28 cellular contexts compared by ENCODE assay signal in the genomic region with DNA sequence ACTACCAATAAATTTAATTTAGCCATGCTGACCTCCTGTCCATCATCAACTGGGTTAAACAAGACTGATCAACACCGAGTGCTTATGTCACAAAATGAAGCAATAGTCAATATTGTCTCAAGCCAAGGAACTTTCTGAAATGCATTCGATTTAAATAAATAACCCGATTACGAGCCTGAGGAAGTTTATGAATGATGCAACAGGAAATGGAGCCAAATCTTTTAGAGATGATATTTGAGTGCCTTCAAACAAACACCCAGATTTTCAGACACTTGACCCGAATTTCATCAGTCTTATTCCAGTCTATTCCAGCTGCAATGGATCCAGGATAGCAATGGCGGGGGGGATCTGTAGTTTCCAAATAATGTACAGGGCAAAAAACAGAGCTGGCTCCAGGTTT. TPM values are rescaled to one million over a fixed set of nuclear protein-coding genes. Genes with fewer than 3 reads are reported as not detected.
DNase-seq lines count a peak whose midpoint lies in the region; ATAC-seq, FAIRE-seq and TF ChIP-seq lines count a peak whose summit lies in the region.
"Had no signal": no experiment of that assay in that cellular context is flagged by ENCODE, and none has a peak within 500 bp of the region (broad histone marks: within the 10 kb centered on the region; RNA-seq: fewer than 3 reads in every experiment).

No MANE protein-coding gene starts in this region.

- CTCF ChIA-PET in PC-3 (lab: Charles Lee): no interaction called here
- CTCF ChIA-PET in endothelial cell of umbilical vein (lab: Charles Lee): interaction anchor here (1.0 kb wide), 2 partner anchors 10 to 22 kb away, joined by 3 read pairs; no protein-coding TSS in a partner anchor

- ATAC-seq in PC-3 (peak; percentile 11; the same call in 1 of the 2 replicates), HG03571 (IDR thresholded peaks at IDR 0.05; ENCODE audit: unreplicated experiment) (no peak), GM19452 (IDR thresholded peaks at IDR 0.05; ENCODE audit: unreplicated experiment) (no peak), GM18861 (IDR thresholded peaks at IDR 0.05; ENCODE audit: unreplicated experiment) (no peak)
- ATAC-seq: foreskin keratinocyte, heart left ventricle, T-cell had no signal

- no peak overlapping the region for H4K8ac ChIP-seq in mesenchymal stem cell (ENCODE audit: low read length)

- no peak overlapping the region for H3K23ac ChIP-seq in mesenchymal stem cell (ENCODE audit: low read length in 2 of 2)

- H2BK15ac ChIP-seq in mesenchymal stem cell (ENCODE audit: low read depth, poor library complexity, severe bottlenecking): no peak overlapping the region

- POLR2A ChIA-PET in PC-3 (lab: Charles Lee; ENCODE audit: unreplicated experiment): interaction anchor here (0.6 to 0.7 kb wide), 2 partner anchors 66 to 120 kb away, joined by 3 read pairs; no protein-coding TSS in a partner anchor
- POLR2A ChIA-PET in endothelial cell of umbilical vein (lab: Charles Lee): no interaction called here

- H3K14ac ChIP-seq in mesenchymal stem cell (ENCODE audit: low read length in 2 of 2): no peak overlapping the region

- H3K9me3 ChIP-seq in BLaER1 treated with 17β-estradiol and CSF1 and Interleukin-3, amounts not matched to agents 10 nM and 100 nM (replicated peaks in 1 of 11): peaks cover 26 to 43% (median 40%) of the 10 kb centered on the region in 11 experiments
- no peaks in the 10 kb centered on the region for H3K9me3 ChIP-seq in PC-3 (ENCODE audit: low read length)
- no peaks in the 10 kb centered on the region for H3K9me3 ChIP-seq in endothelial cell of umbilical vein (replicated peaks; ENCODE audit: control insufficient read depth, insufficient read depth, low read length)
- H3K9me3 ChIP-seq in mesenchymal stem cell (ENCODE audit: control insufficient read depth, low read length): no peaks in the 10 kb centered on the region
- no peaks in the 10 kb centered on the region for H3K9me3 ChIP-seq in effector memory CD4-positive, alpha-beta T cell (ENCODE audit: control insufficient read depth, low read length)
- H3K9me3 ChIP-seq: ascending aorta, HAP-1, neutrophil, SJCRH30 had no signal

- peak overlapping the region in 7 of 11 experiments; percentile 2 to 58 (median 29); a peak in 7 of 22 replicates for H3K4me2 ChIP-seq in BLaER1 treated with 17β-estradiol and CSF1 and Interleukin-3, amounts not matched to agents 10 nM and 100 nM
- H3K4me2 ChIP-seq in PC-3 (ENCODE audit: low read length): no peak overlapping the region
- no peak overlapping the region for H3K4me2 ChIP-seq in endothelial cell of umbilical vein (ENCODE audit: insufficient read depth, low read length)
- no peak overlapping the region for H3K4me2 ChIP-seq in mesenchymal stem cell (ENCODE audit: low read length, poor library complexity, severe bottlenecking)

- no peak for TF ChIP-seq POLR2A in endothelial cell of umbilical vein (IDR thresholded peaks at IDR 0.05; ENCODE audit: low read depth, low read length)

- no peaks in the 10 kb centered on the region for H4K20me1 ChIP-seq in BLaER1 treated with 17β-estradiol and CSF1 and Interleukin-3, amounts not matched to agents 10 nM and 100 nM
- H4K20me1 ChIP-seq in PC-3 (ENCODE audit: low read length) (no peaks in the 10 kb centered on the region), endothelial cell of umbilical vein (replicated peaks; ENCODE audit: control insufficient read depth, extremely low read depth, insufficient read depth, low read length) (no peaks in the 10 kb centered on the region)

- intact Hi-C loops in PC-3 (cut with micrococcal nuclease) (no loop called here), endothelial cell of umbilical vein (cut with micrococcal nuclease) (no loop called here)

- dilution Hi-C loops in endothelial cell of umbilical vein (cut with MboI; ENCODE audit: extremely low pct_ligation_motif_present, low sequenced_read_pairs): no loop called here

- no peak overlapping the region for H3K9ac ChIP-seq in BLaER1 treated with 17β-estradiol and CSF1 and Interleukin-3, amounts not matched to agents 10 nM and 100 nM
- H3K9ac ChIP-seq in PC-3 (ENCODE audit: low read length): no peak overlapping the region
- H3K9ac ChIP-seq in endothelial cell of umbilical vein (replicated peaks; ENCODE audit: extremely low read depth, insufficient read depth, low read length): no peak overlapping the region
- H3K9ac ChIP-seq in mesenchymal stem cell (ENCODE audit: low read length): peak overlapping the region; percentile 52

- no peak overlapping the region for H3K27ac ChIP-seq in BLaER1 treated with 17β-estradiol and CSF1 and Interleukin-3, amounts not matched to agents 10 nM and 100 nM
- H3K27ac ChIP-seq in PC-3 (ENCODE audit: low read length) (no peak overlapping the region), endothelial cell of umbilical vein (ENCODE audit: insufficient read depth, low read depth, low read length) (no peak overlapping the region), mesenchymal stem cell (ENCODE audit: low read length, poor library complexity, severe bottlenecking) (no peak overlapping the region)
- H3K27ac ChIP-seq in effector memory CD4-positive, alpha-beta T cell (ENCODE audit: insufficient read depth, low read length, poor library complexity, severe bottlenecking): no peak overlapping the region
- H3K27ac ChIP-seq: ascending aorta, C4-2B, foreskin keratinocyte, heart left ventricle, neutrophil, SJCRH30 had no signal

- no peak overlapping the region for H3K4ac ChIP-seq in mesenchymal stem cell (ENCODE audit: low read depth in 1 of 2, low read length in 2 of 2)

- peaks cover 0 to 10% (median 5%) of the 10 kb centered on the region in 10 experiments; a peak in 8 of 20 replicates for H3K4me1 ChIP-seq in BLaER1 treated with 17β-estradiol and CSF1 and Interleukin-3, amounts not matched to agents 10 nM and 100 nM
- H3K4me1 ChIP-seq in PC-3 (ENCODE audit: insufficient read depth, low read length): no peaks in the 10 kb centered on the region
- peaks cover 11% of the 10 kb centered on the region for H3K4me1 ChIP-seq in endothelial cell of umbilical vein (ENCODE audit: control insufficient read depth, extremely low read depth, insufficient read depth, low read length)
- H3K4me1 ChIP-seq in mesenchymal stem cell (ENCODE audit: control insufficient read depth, insufficient read depth, low read depth, low read length): no peaks in the 10 kb centered on the region
- H3K4me1 ChIP-seq in effector memory CD4-positive, alpha-beta T cell (ENCODE audit: control insufficient read depth, insufficient read depth, low read length, poor library complexity, severe bottlenecking): no peaks in the 10 kb centered on the region
- H3K4me1 ChIP-seq: ascending aorta, foreskin keratinocyte, HAP-1, SJCRH30 had no signal

- no peaks in the 10 kb centered on the region for H3K9me1 ChIP-seq in endothelial cell of umbilical vein (replicated peaks; ENCODE audit: control insufficient read depth, extremely low read depth, insufficient read depth, low read length)

- no TSS peak for BruUV-seq in PC-3 (replicated peaks; lab: Mats Ljungman, UMichigan)
- BruUV-seq in endothelial cell of umbilical vein (replicated peaks; lab: Mats Ljungman, UMichigan): no TSS peak

- no peak overlapping the region for H2BK5ac ChIP-seq in mesenchymal stem cell (ENCODE audit: low read depth, low read length, poor library complexity, severe bottlenecking)

- no peak overlapping the region for H2AK5ac ChIP-seq in mesenchymal stem cell (ENCODE audit: low read length, severe bottlenecking)

- H3K79me1 ChIP-seq in mesenchymal stem cell (replicated peaks; ENCODE audit: low read length, poor library complexity, severe bottlenecking): peaks cover 1% of the 10 kb centered on the region

- no peak overlapping the region for H2BK12ac ChIP-seq in mesenchymal stem cell (ENCODE audit: low read length in 2 of 2)

- DNase-seq in PC-3: no peak
- no peak for DNase-seq in endothelial cell of umbilical vein (ENCODE audit: low read depth, low spot score)
- peak; percentile 24 for DNase-seq in mesenchymal stem cell
- DNase-seq in effector memory CD4-positive, alpha-beta T cell: no peak
- DNase-seq: ACHN; activated CD4-positive, alpha-beta T cell treated with anti-CD3 and anti-CD28 coated beads, Interleukin-2, amount 10 ng/mL, durations not matched to agents 7 days and 5 days; central memory CD4-positive, alpha-beta T cell; DMS79 treated with DMSO at 0.1 percent for 48 hours; foreskin keratinocyte; GDM1; heart left ventricle; kidney; midbrain; naive B cell; NCI-H146; RPMI8226; SJCRH30; small intestine; stimulated activated naive CD4-positive, alpha-beta T cell; T-cell had no signal

- TF ChIP-seq CTCF in PC-3 (conservative IDR thresholded peaks at IDR 0.05; ENCODE audit: low read depth, low read length): no peak
- no peak for TF ChIP-seq CTCF in endothelial cell of umbilical vein (IDR thresholded peaks at IDR 0.05; ENCODE audit: extremely low read depth in 1 of 2, insufficient read depth in 1 of 2, low read depth in 1 of 2, low read length in 2 of 2)

- no peaks in the 10 kb centered on the region for H3K79me2 ChIP-seq in PC-3 (ENCODE audit: low read length)
- peaks cover 2% of the 10 kb centered on the region for H3K79me2 ChIP-seq in endothelial cell of umbilical vein (ENCODE audit: control insufficient read depth, insufficient read depth, low read length)

- H3K4me3 ChIP-seq in BLaER1 treated with 17β-estradiol and CSF1 and Interleukin-3, amounts not matched to agents 10 nM and 100 nM: no peak overlapping the region
- H3K4me3 ChIP-seq in PC-3 (ENCODE audit: low read length) (no peak overlapping the region), endothelial cell of umbilical vein (replicated peaks in 1 of 3; ENCODE audit: insufficient read depth in 1 of 3, low read depth in 1 of 3, low read length in 3 of 3) (no peak overlapping the region), mesenchymal stem cell (ENCODE audit: insufficient read depth in 1 of 2, low read depth in 1 of 2, low read length in 2 of 2) (peak overlapping the region in 1 of 2 experiments; percentile 38)
- H3K4me3 ChIP-seq in effector memory CD4-positive, alpha-beta T cell (ENCODE audit: insufficient read depth, low read depth, low read length, poor library complexity, severe bottlenecking): no peak overlapping the region
- H3K4me3 ChIP-seq: ascending aorta, HAP-1, heart left ventricle, SJCRH30 had no signal

- no peak overlapping the region for H4K91ac ChIP-seq in mesenchymal stem cell (ENCODE audit: low read length)

- peak; percentile 12 for FAIRE-seq in endothelial cell of umbilical vein (lab: Jason Lieb, UNC)
- FAIRE-seq: kidney, small intestine had no signal

- H3K27me3 ChIP-seq in BLaER1 treated with 17β-estradiol and CSF1 and Interleukin-3, amounts not matched to agents 10 nM and 100 nM: peaks cover 0 to 55% (median 0%) of the 10 kb centered on the region in 11 experiments; a peak in 4 of 22 replicates
- H3K27me3 ChIP-seq in PC-3 (ENCODE audit: low read length): no peaks in the 10 kb centered on the region
- no peaks in the 10 kb centered on the region for H3K27me3 ChIP-seq in endothelial cell of umbilical vein (ENCODE audit: control insufficient read depth in 2 of 2, insufficient read depth in 2 of 2, low read length in 2 of 2)
- no peaks in the 10 kb centered on the region for H3K27me3 ChIP-seq in mesenchymal stem cell (ENCODE audit: control insufficient read depth in 1 of 2, insufficient read depth in 1 of 2, low read length in 2 of 2)
- no peaks in the 10 kb centered on the region for H3K27me3 ChIP-seq in effector memory CD4-positive, alpha-beta T cell (replicated peaks; ENCODE audit: control insufficient read depth, insufficient read depth, low read length, poor library complexity, severe bottlenecking)
- H3K27me3 ChIP-seq: ascending aorta, foreskin keratinocyte, heart left ventricle, neutrophil, SJCRH30 had no signal

- no peak overlapping the region for H3K18ac ChIP-seq in mesenchymal stem cell (ENCODE audit: low read depth in 1 of 2, low read length in 2 of 2)

- H3F3A ChIP-seq in PC-3 (ENCODE audit: low read length, unreplicated experiment): no peaks in the 10 kb centered on the region

- H3K36me3 ChIP-seq in BLaER1 treated with 17β-estradiol and CSF1 and Interleukin-3, amounts not matched to agents 10 nM and 100 nM: peaks cover 2 to 37% (median 15%) of the 10 kb centered on the region in 11 experiments
- H3K36me3 ChIP-seq in PC-3 (ENCODE audit: low read depth, low read length): no peaks in the 10 kb centered on the region
- no peaks in the 10 kb centered on the region for H3K36me3 ChIP-seq in endothelial cell of umbilical vein (ENCODE audit: control insufficient read depth in 2 of 2, extremely low read depth in 1 of 2, insufficient read depth in 2 of 2, low read length in 2 of 2)
- H3K36me3 ChIP-seq in mesenchymal stem cell (ENCODE audit: control insufficient read depth in 1 of 2, insufficient read depth in 2 of 2, low read depth in 1 of 2, low read length in 2 of 2): peaks cover 0 to 2% of the 10 kb centered on the region in 2 experiments
- H3K36me3 ChIP-seq in effector memory CD4-positive, alpha-beta T cell (ENCODE audit: control insufficient read depth, insufficient read depth, low read length): no peaks in the 10 kb centered on the region
- H3K36me3 ChIP-seq: ascending aorta, HAP-1, heart left ventricle, SJCRH30 had no signal

- no peak overlapping the region for H2BK120ac ChIP-seq in mesenchymal stem cell (ENCODE audit: low read depth, low read length)

- 91% methylated on average over 3 of the region's 6 CpGs for WGBS in mesenchymal stem cell

- H3K9me2 ChIP-seq in PC-3 (replicated peaks; ENCODE audit: low read length): no peaks in the 10 kb centered on the region

- no peak overlapping the region for H2AFZ ChIP-seq in PC-3 (ENCODE audit: low read length)
- no peak overlapping the region for H2AFZ ChIP-seq in endothelial cell of umbilical vein (ENCODE audit: low read depth, low read length)
- no peak overlapping the region for H2AFZ ChIP-seq in mesenchymal stem cell (ENCODE audit: low read depth, low read length)

RNA-seq across cellular contexts. Expression of a gene that starts 27.9 kb away (rescaled TPM):
- total RNA-seq in PC-3 (2014; rRNA removed): 10.2 and 13.5 TPM in 2 replicates
- total RNA-seq in endothelial cell of umbilical vein: 61.7 and 66.3 TPM in 2 replicates
- 30.1 and 32.3 TPM in 2 replicates for polyA plus RNA-seq in endothelial cell of umbilical vein
- 27.3 and 31.8 TPM in 2 replicates for polyA plus RNA-seq in endothelial cell of umbilical vein (2011; cell fraction: cytosol; rRNA removed)
- 69.8 and 75.6 TPM in 2 replicates for polyA plus RNA-seq in endothelial cell of umbilical vein (2011; cell fraction: nucleus; rRNA removed)
- 50.9 and 55.0 TPM in 2 replicates for polyA plus RNA-seq in endothelial cell of umbilical vein (2012)
- 67.0 and 80.1 TPM in 2 replicates for polyA minus RNA-seq in endothelial cell of umbilical vein
- polyA minus RNA-seq in endothelial cell of umbilical vein (2011; cell fraction: cytosol; rRNA and poly(A)+ RNA removed): not detected
- 115 and 140 TPM in 2 replicates for polyA minus RNA-seq in endothelial cell of umbilical vein (2011; cell fraction: nucleus; rRNA and poly(A)+ RNA removed)
- polyA plus RNA-seq in mesenchymal stem cell (2013, experiment 1 of 2): 42.4 TPM
- polyA plus RNA-seq in mesenchymal stem cell (2013, experiment 2 of 2): 39.5 TPM

Comparison
In these comparisons a context has a peak if more than half of its experiments do, and no peak if none do; other contexts are left out.
1. H3K4me2 ChIP-seq: peak in BLaER1 treated with 17β-estradiol and CSF1 and Interleukin-3, amounts not matched to agents 10 nM and 100 nM (7 of 11); none in PC-3 (single experiment), endothelial cell of umbilical vein (single experiment) and mesenchymal stem cell (single experiment).